9 cellular contexts compared by ENCODE assay signal in the genomic region with DNA sequence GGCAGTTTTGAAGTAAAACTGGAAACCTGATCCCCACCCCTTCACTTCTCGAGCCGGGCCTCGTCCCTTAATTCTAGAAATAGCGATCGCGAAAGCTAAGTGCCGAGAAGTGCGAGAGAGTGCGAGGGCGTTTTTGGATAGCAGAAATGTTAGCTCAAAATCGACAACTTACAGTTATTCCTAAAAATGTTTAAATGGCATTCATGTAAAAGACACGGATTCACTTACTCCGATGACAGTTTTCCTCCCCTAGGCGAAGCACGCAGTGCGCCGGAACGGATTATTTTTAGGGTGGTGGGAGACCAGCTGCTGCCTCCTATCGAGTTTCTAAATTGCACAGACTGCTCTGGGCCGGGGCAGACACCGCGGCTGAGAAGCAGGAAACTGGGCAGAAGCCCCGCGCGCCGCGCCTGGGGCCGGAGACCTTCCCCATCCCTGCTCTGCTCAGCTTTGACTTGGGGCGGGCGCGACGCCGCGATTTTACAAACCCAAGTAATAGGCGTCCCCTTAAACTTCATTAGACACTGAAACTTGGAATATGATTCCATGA. TPM values are rescaled to one million over a fixed set of nuclear protein-coding genes. Genes with fewer than 3 reads are reported as not detected.
DNase-seq lines count a peak whose midpoint lies in the region; ATAC-seq and TF ChIP-seq lines count a peak whose summit lies in the region.
"Had no signal": no experiment of that assay in that cellular context is flagged by ENCODE, and none has a peak within 500 bp of the region (broad histone marks: within the 10 kb centered on the region; RNA-seq: fewer than 3 reads in every experiment).

Gene ABCC9, minus strand, starts transcription at position 455 of the 550 bp plus-strand sequence. CDS start 4,752 bp downstream, outside the sequence.

- H3K14ac ChIP-seq in trophoblast cell (ENCODE audit: low read length) = no peak within 1 kb of the TSS

- H3K36me3 ChIP-seq in heart right ventricle = peaks cover 0 to 9% (median 0%) of the 10 kb centered on the region in 9 donors
- no peaks in the 10 kb centered on the region for H3K36me3 ChIP-seq in trophoblast cell (ENCODE audit: control insufficient read depth in 1 of 2, insufficient read depth in 2 of 2, low read length in 2 of 2)

- peaks cover 0 to 31% (median 5%) of the 10 kb centered on the region in 9 donors for H3K4me1 ChIP-seq in heart right ventricle
- H3K4me1 ChIP-seq in trophoblast cell (ENCODE audit: control insufficient read depth in 1 of 2, insufficient read depth in 2 of 2, low read length in 2 of 2) = peaks cover 0 to 7% of the 10 kb centered on the region in 2 experiments

- peak within 1 kb of the TSS; percentile 44 for H2AFZ ChIP-seq in trophoblast cell (ENCODE audit: insufficient read depth, low read length, poor library complexity)

- H2BK5ac ChIP-seq in trophoblast cell (ENCODE audit: low read depth, low read length, poor library complexity) = no peak within 1 kb of the TSS

- H3K9me3 Mint-ChIP-seq in activated T-helper 2 cell treated with anti-CD3 and anti-CD28 coated beads, Interferon-gamma antibody, Interleukin-2, Interleukin-4, amounts not matched to agents 10 μg/mL and 5 μg/mL and 100 μg/mL, durations not matched to agents 14 hours and 24 hours and 36 hours = no peaks in the 10 kb centered on the region

- H3K4me2 ChIP-seq in trophoblast cell (ENCODE audit: low read length) = peak within 1 kb of the TSS; percentile 98

- H3K27me3 Mint-ChIP-seq in activated T-helper 2 cell treated with anti-CD3 and anti-CD28 coated beads, Interferon-gamma antibody, Interleukin-2, Interleukin-4, amounts not matched to agents 10 μg/mL and 5 μg/mL and 100 μg/mL, durations not matched to agents 14 hours and 24 hours and 36 hours (ENCODE audit: low read depth) = peaks cover 62% of the 10 kb centered on the region

- no peak within 1 kb of the TSS for H3K18ac ChIP-seq in trophoblast cell (ENCODE audit: low read length)

- H3K27ac ChIP-seq in heart right ventricle (peak within 1 kb of the TSS; percentile 79 to 96 (median 92)), trophoblast cell (ENCODE audit: low read depth, low read length) (no peak within 1 kb of the TSS)
- H3K27ac ChIP-seq: C4-2B had no signal

- TF ChIP-seq CTCF in heart right ventricle (IDR thresholded peaks at IDR 0.05) = peak in 3 of 9 donors; percentile 19 to 24 (median 20)
- TF ChIP-seq CTCF in GM20000 (IDR thresholded peaks at IDR 0.05; ENCODE audit: extremely low read depth, missing control alignments) = no peak

- no peaks in the 10 kb centered on the region for H3K36me3 Mint-ChIP-seq in activated T-helper 2 cell treated with anti-CD3 and anti-CD28 coated beads, Interferon-gamma antibody, Interleukin-2, Interleukin-4, amounts not matched to agents 10 μg/mL and 5 μg/mL and 100 μg/mL, durations not matched to agents 14 hours and 24 hours and 36 hours (ENCODE audit: low read depth)

- no peak within 1 kb of the TSS for H3K23ac ChIP-seq in trophoblast cell (ENCODE audit: low read length)

- H3K4me1 Mint-ChIP-seq in activated T-helper 2 cell treated with anti-CD3 and anti-CD28 coated beads, Interferon-gamma antibody, Interleukin-2, Interleukin-4, amounts not matched to agents 10 μg/mL and 5 μg/mL and 100 μg/mL, durations not matched to agents 14 hours and 24 hours and 36 hours (ENCODE audit: low read depth) = peaks cover 21% of the 10 kb centered on the region

- no peak within 1 kb of the TSS for H2BK120ac ChIP-seq in trophoblast cell (ENCODE audit: insufficient read depth, low read length, poor library complexity)

- no peak within 1 kb of the TSS for H4K91ac ChIP-seq in trophoblast cell (ENCODE audit: low read depth, low read length)

- H3K79me1 ChIP-seq in trophoblast cell (ENCODE audit: low read length) = no peaks in the 10 kb centered on the region

- H3K9me3 ChIP-seq in heart right ventricle (peaks cover 0 to 18% (median 5%) of the 10 kb centered on the region in 11 donors), trophoblast cell (ENCODE audit: insufficient read depth, low read depth, low read length) (no peaks in the 10 kb centered on the region)

- peak; percentile 73 to 88 (median 86) for ATAC-seq in heart right ventricle

- H3K4me3 ChIP-seq in heart right ventricle (peak within 1 kb of the TSS; percentile 23 to 65 (median 58)), trophoblast cell (ENCODE audit: low read depth, low read length) (peak within 1 kb of the TSS; percentile 58)

- no peak within 1 kb of the TSS for H2BK12ac ChIP-seq in trophoblast cell (ENCODE audit: low read length)

- DNase-seq in activated CD4-positive, alpha-beta T cell treated with anti-CD3 and anti-CD28 coated beads for 48 hours = peak; percentile 21
- DNase-seq in activated CD4-positive, alpha-beta T cell treated with anti-CD3 and anti-CD28 coated beads for 4 hours = no peak
- DNase-seq in activated T-helper 2 cell treated with anti-CD3 and anti-CD28 coated beads, Interferon-gamma antibody, Interleukin-2, Interleukin-4, amounts not matched to agents 10 μg/mL and 5 μg/mL and 100 μg/mL, durations not matched to agents 14 hours and 24 hours and 36 hours (ENCODE audit: low spot score) = no peak
- DNase-seq in heart right ventricle = peak; percentile 64 to 67
- peak in 1 of 2 donors; percentile 20 for DNase-seq in trophoblast cell
- no peak for DNase-seq in GM20000 (ENCODE audit: low spot score)
- DNase-seq in NCI-H1092 treated with DMSO at 0.1 percent for 48 hours (lab: John Stamatoyannopoulos, UW) = no peak
- no peak for DNase-seq in DMS153 treated with DMSO at 0.1 percent for 48 hours (lab: John Stamatoyannopoulos, UW; ENCODE audit: unreplicated experiment)

- H3K27ac Mint-ChIP-seq in activated T-helper 2 cell treated with anti-CD3 and anti-CD28 coated beads, Interferon-gamma antibody, Interleukin-2, Interleukin-4, amounts not matched to agents 10 μg/mL and 5 μg/mL and 100 μg/mL, durations not matched to agents 14 hours and 24 hours and 36 hours = no peak within 1 kb of the TSS

- no peak within 1 kb of the TSS for H4K12ac ChIP-seq in trophoblast cell (ENCODE audit: low read depth, low read length)

- 1% methylated on average over 35 of the region's 35 CpGs for WGBS in heart right ventricle, 2 donors
- WGBS in trophoblast cell (ENCODE audit: extremely low coverage, insufficient coverage, insufficient read length) = no CpG with 5 or more reads among the region's 35 CpGs

- H3K4ac ChIP-seq in trophoblast cell (ENCODE audit: low read depth, low read length) = no peak within 1 kb of the TSS

- no peaks in the 10 kb centered on the region for H3K79me2 ChIP-seq in trophoblast cell (ENCODE audit: control insufficient read depth, insufficient read depth, low read length, poor library complexity)

- H3K27me3 ChIP-seq in heart right ventricle (peaks cover 0 to 46% (median 5%) of the 10 kb centered on the region in 7 donors), trophoblast cell (ENCODE audit: insufficient read depth, low read length) (peaks cover 13% of the 10 kb centered on the region)

- no peak within 1 kb of the TSS for H2AK5ac ChIP-seq in trophoblast cell (ENCODE audit: low read length)

- H3K4me3 Mint-ChIP-seq in activated T-helper 2 cell treated with anti-CD3 and anti-CD28 coated beads, Interferon-gamma antibody, Interleukin-2, Interleukin-4, amounts not matched to agents 10 μg/mL and 5 μg/mL and 100 μg/mL, durations not matched to agents 14 hours and 24 hours and 36 hours (ENCODE audit: low read depth) = peak within 1 kb of the TSS; percentile 51

- no peak within 1 kb of the TSS for H3K9ac ChIP-seq in trophoblast cell (ENCODE audit: low read length)

- peak within 1 kb of the TSS; percentile 32 for H4K8ac ChIP-seq in trophoblast cell (ENCODE audit: low read depth, low read length)

- intact Hi-C loops in activated T-helper 2 cell treated with anti-CD3 and anti-CD28 coated beads, Interferon-gamma antibody, Interleukin-2, Interleukin-4, amounts not matched to agents 10 μg/mL and 5 μg/mL and 100 μg/mL, durations not matched to agents 14 hours and 24 hours and 36 hours (cut with micrococcal nuclease) = loop anchor here (5.0 kb wide), 1 partner anchor 164 kb away; no protein-coding TSS in a partner anchor
- intact Hi-C loops in heart right ventricle (cut with DNase I) = loop anchor here in 7 of 10 donors (2.0 to 5.0 kb wide), 4 partner anchors 60 to 169 kb away; partner anchors contain the start of gene KCNJ8 (in 5 of the 7)

RNA-seq across cellular contexts. Expression of gene ABCC9, which starts in this region (rescaled TPM):
- total RNA-seq in activated T-helper 2 cell treated with anti-CD3 and anti-CD28 coated beads, Interferon-gamma antibody, Interleukin-2, Interleukin-4, amounts not matched to agents 10 μg/mL and 5 μg/mL and 100 μg/mL, durations not matched to agents 14 hours and 24 hours and 36 hours = 0.02 and 0.07 TPM in 2 replicates
- total RNA-seq in heart right ventricle = 100 to 1,000 TPM in 6 of 10 donors, 10 to 100 TPM in 4; 64.3 to 128 (median 104) TPM
- 10 to 100 TPM in 1 of 2 donors, 1 to 10 TPM in 1; 8.7 to 21.1 TPM for polyA plus RNA-seq in heart right ventricle
- polyA plus RNA-seq in trophoblast cell (2013) = 0.01 and 0.07 TPM in 2 replicates

Comparison
In these comparisons a context has a peak if more than half of its experiments do, and no peak if none do; other contexts are left out.
1. RNA of gene ABCC9 (total RNA-seq): 64.3 to 128 TPM in heart right ventricle; 0.02 to 0.07 TPM in activated T-helper 2 cell treated with anti-CD3 and anti-CD28 coated beads, Interferon-gamma antibody, Interleukin-2, Interleukin-4, amounts not matched to agents 10 μg/mL and 5 μg/mL and 100 μg/mL, durations not matched to agents 14 hours and 24 hours and 36 hours; every median in the first group is over 10 times any median in the second.
2. DNase-seq: peak in activated CD4-positive, alpha-beta T cell treated with anti-CD3 and anti-CD28 coated beads for 48 hours (single experiment) and heart right ventricle (2 of 2); none in activated CD4-positive, alpha-beta T cell treated with anti-CD3 and anti-CD28 coated beads for 4 hours (0 of 2), activated T-helper 2 cell treated with anti-CD3 and anti-CD28 coated beads, Interferon-gamma antibody, Interleukin-2, Interleukin-4, amounts not matched to agents 10 μg/mL and 5 μg/mL and 100 μg/mL, durations not matched to agents 14 hours and 24 hours and 36 hours (single experiment), GM20000 (single experiment), NCI-H1092 treated with DMSO at 0.1 percent for 48 hours (single experiment) and DMS153 treated with DMSO at 0.1 percent for 48 hours (single experiment).